8 cellular contexts compared by ENCODE assay signal in genomic region chr7:91034459-91035368, GRCh38.
DNase-seq lines count a peak whose midpoint lies in the region; ATAC-seq and TF ChIP-seq lines count a peak whose summit lies in the region.

No MANE protein-coding gene starts in this region.

- H3K9me3 ChIP-seq in MM.1S (replicated peaks; ENCODE audit: insufficient read depth, low read length) (no peaks in the 10 kb centered on the region), esophagus muscularis mucosa (no peaks in the 10 kb centered on the region)

- intact Hi-C loops in esophagus muscularis mucosa (cut with DNase I) = loop anchor here (2.0 to 10.0 kb wide), 3 partner anchors 330 to 580 kb away; no protein-coding TSS in a partner anchor

- no peak overlapping the region for H3K9ac ChIP-seq in MM.1S (ENCODE audit: low read length)

- H3K4me3 Mint-ChIP-seq in neural crest cell = no peak overlapping the region

- DNase-seq in AG09319 (ENCODE audit: extremely low read depth, low read depth) (peak; percentile 20), MM.1S (peak; percentile 52), RWPE1 (ENCODE audit: low spot score) (peak; percentile 7), esophagus muscularis mucosa (ENCODE audit: extremely low spot score) (no peak), neural crest cell (ENCODE audit: low read depth, low spot score) (peak; percentile 53), MV-4-11 (lab: John Stamatoyannopoulos, UW) (no peak)

- H3K36me3 ChIP-seq in MM.1S (replicated peaks; ENCODE audit: insufficient read depth, low read length) = no peaks in the 10 kb centered on the region
- H3K36me3 ChIP-seq in esophagus muscularis mucosa = no peaks in the 10 kb centered on the region

- peak; percentile 49 for ATAC-seq in GM18502 (IDR thresholded peaks at IDR 0.05; ENCODE audit: poor library complexity, unreplicated experiment)
- no peak for ATAC-seq in GM18858 (IDR thresholded peaks at IDR 0.05; ENCODE audit: unreplicated experiment)

- H3K27ac ChIP-seq in MM.1S (ENCODE audit: low read length) (no peak overlapping the region), RWPE1 (no peak overlapping the region), esophagus muscularis mucosa (replicated peaks in 1 of 4) (no peak overlapping the region)

- H3K4me3 ChIP-seq in MM.1S (ENCODE audit: low read length) = no peak overlapping the region
- H3K4me3 ChIP-seq in esophagus muscularis mucosa = no peak overlapping the region

- no peak for TF ChIP-seq EP300 in esophagus muscularis mucosa (IDR thresholded peaks at IDR 0.05)

- POLR2A ChIA-PET in RWPE1 (lab: Yijun Ruan, JAX; ENCODE audit: low non-redundant PET) = no interaction called here

- TF ChIP-seq POLR2A in esophagus muscularis mucosa (IDR thresholded peaks at IDR 0.05; ENCODE audit: low read depth) = no peak

- H3K27me3 ChIP-seq in MM.1S (replicated peaks; ENCODE audit: insufficient read depth, low read length) (no peaks in the 10 kb centered on the region), esophagus muscularis mucosa (no peaks in the 10 kb centered on the region)

- 78% methylated on average over 1 of the region's 1 CpG for WGBS in esophagus muscularis mucosa

- no peaks in the 10 kb centered on the region for H4K20me1 ChIP-seq in MM.1S (ENCODE audit: insufficient read depth, low read length)

- peak; percentile 69 for TF ChIP-seq CTCF in AG09319 (IDR thresholded peaks at IDR 0.05; ENCODE audit: low read depth, low read length)
- peak; percentile 66 for TF ChIP-seq CTCF in MM.1S (IDR thresholded peaks at IDR 0.05; ENCODE audit: low read length)
- peak; percentile 64 for TF ChIP-seq CTCF in RWPE1 (conservative IDR thresholded peaks at IDR 0.05; ENCODE audit: low read depth)
- peak; percentile 62 to 64 (median 63) for TF ChIP-seq CTCF in esophagus muscularis mucosa (IDR thresholded peaks at IDR 0.05)
- peak; percentile 80 for TF ChIP-seq CTCF in neural crest cell (conservative IDR thresholded peaks at IDR 0.05)

- H3K4me1 Mint-ChIP-seq in neural crest cell = peaks cover 3% of the 10 kb centered on the region

- no peak overlapping the region for H3K27ac Mint-ChIP-seq in neural crest cell (ENCODE audit: unreplicated experiment)

- no peaks in the 10 kb centered on the region for H3K27me3 Mint-ChIP-seq in neural crest cell (ENCODE audit: low read depth)

- H3K79me2 ChIP-seq in MM.1S (ENCODE audit: low read length) = peaks cover 25% of the 10 kb centered on the region; the same call in 1 of the 2 replicates

- no peaks in the 10 kb centered on the region for H3K9me2 ChIP-seq in MM.1S (replicated peaks; ENCODE audit: insufficient read depth, low read length)

- no peak overlapping the region for H2AFZ ChIP-seq in MM.1S (ENCODE audit: low read length)

- H3K4me2 ChIP-seq in MM.1S (ENCODE audit: low read depth, low read length) = no peak overlapping the region

- H3K4me1 ChIP-seq in MM.1S (ENCODE audit: low read length) = no peaks in the 10 kb centered on the region
- H3K4me1 ChIP-seq in esophagus muscularis mucosa = no peaks in the 10 kb centered on the region

- no peaks in the 10 kb centered on the region for H3F3A ChIP-seq in MM.1S (ENCODE audit: insufficient read depth, low read length)

- no peaks in the 10 kb centered on the region for H3K36me3 Mint-ChIP-seq in neural crest cell (ENCODE audit: low read depth)

- CTCF ChIA-PET in RWPE1 (lab: Yijun Ruan, JAX) = interaction anchor here (0.5 to 1.4 kb wide), 6 partner anchors 11 to 807 kb away, joined by 3 to 6 read pairs (median 4); no protein-coding TSS in a partner anchor

- no peaks in the 10 kb centered on the region for H3K9me3 Mint-ChIP-seq in neural crest cell

Comparison
In these comparisons a context has a peak if more than half of its experiments do, and no peak if none do; other contexts are left out.
1. DNase-seq: peak in AG09319 (single experiment), MM.1S (single experiment), RWPE1 (single experiment) and neural crest cell (single experiment); none in esophagus muscularis mucosa (single experiment) and MV-4-11 (single experiment).
2. Peak in every context shown above with its lines, with median percentiles within 50 percentile points of each other: CTCF ChIP-seq.